In the genomic region with DNA sequence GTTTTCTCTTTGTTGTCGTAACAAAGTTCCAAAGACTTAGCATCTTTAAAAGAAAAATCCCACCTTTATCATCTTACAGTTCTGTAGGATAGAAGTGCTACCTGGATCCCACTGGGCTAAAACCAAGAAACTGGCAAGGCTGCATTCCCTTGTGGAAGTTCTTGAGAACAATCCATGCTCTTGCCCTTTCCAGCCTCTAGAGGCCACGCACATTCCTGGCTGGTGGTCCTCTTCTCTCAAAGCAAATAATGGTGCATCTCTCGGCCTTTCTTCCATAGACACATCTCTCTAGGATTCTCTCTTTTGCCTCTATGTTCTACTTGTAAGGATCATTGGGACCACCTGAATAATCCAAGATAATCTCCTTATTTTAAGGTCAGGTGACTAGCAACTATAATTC, we compare ENCODE assay signal across 5 cellular contexts. TPM values are rescaled to one million over a fixed set of nuclear protein-coding genes. Genes with fewer than 3 reads are reported as not detected.
"Had no signal": no experiment of that assay in that cellular context is flagged by ENCODE, and none has a peak within 500 bp of the region (broad histone marks: within the 10 kb centered on the region; RNA-seq: fewer than 3 reads in every experiment).

No MANE protein-coding gene starts in this region.

- H3K27ac ChIP-seq: HL-60 had no signal

- ATAC-seq: HepG2, K562 had no signal

- H3K27ac Mint-ChIP-seq: IgD-negative memory B cell had no signal

- H3K4me1 Mint-ChIP-seq: IgD-negative memory B cell had no signal

- H3K4me3 Mint-ChIP-seq: IgD-negative memory B cell had no signal

- H3K27me3 Mint-ChIP-seq: IgD-negative memory B cell had no signal

- H3K36me3 Mint-ChIP-seq: IgD-negative memory B cell had no signal

- H3K4me3 ChIP-seq: K562 had no signal

- DNase-seq: IMR-90 had no signal

RNA-seq across cellular contexts. Expression of a gene that starts 8.2 kb away (rescaled TPM):
- polyA plus RNA-seq: K562 had no signal
